Comparison of ENCODE assay signal across 18 cellular contexts in genomic region chr13:85013006-85013405, GRCh38.
"Had no signal": no experiment of that assay in that cellular context is flagged by ENCODE, and none has a peak within 500 bp of the region (broad histone marks: within the 10 kb centered on the region; RNA-seq: fewer than 3 reads in every experiment).

No MANE protein-coding gene starts in this region.

- H3K27ac ChIP-seq: colonic mucosa, esophagus muscularis mucosa, gastroesophageal sphincter, neutrophil, spleen had no signal

- H3K4me1 ChIP-seq: colonic mucosa, esophagus muscularis mucosa, gastroesophageal sphincter, spleen had no signal

- H3K36me3 Mint-ChIP-seq: naive thymus-derived CD8-positive, alpha-beta T cell; stimulated activated naive B cell treated with anti-CD40 and anti-IgM and Interleukin-4, amounts not matched to agents 10 μg/mL and 1 μg/mL and 100 μg/mL, for 72 hours had no signal

- DNase-seq: colonic mucosa; dermis blood vessel endothelial cell; glutamatergic neuron; islet precursor cell; mucosa of descending colon; naive thymus-derived CD8-positive, alpha-beta T cell; posterior cingulate gyrus; spleen; stimulated activated CD4-positive, alpha-beta T cell treated with anti-CD3 and anti-CD28 coated beads, Interleukin-15, amount 100 ng/mL, for 24 hours; stimulated activated CD4-positive, alpha-beta T cell treated with anti-CD3 and anti-CD28 coated beads, Interleukin-1b, Interleukin-23, amount 100 ng/mL, for 48 hours; stimulated activated CD4-positive, alpha-beta T cell treated with anti-CD3 and anti-CD28 coated beads, Interleukin-4, amount 100 ng/mL, for 24 hours; stimulated activated naive B cell treated with anti-CD40 and anti-IgM and Interleukin-4, amounts not matched to agents 10 μg/mL and 1 μg/mL and 100 μg/mL, for 72 hours; trophoblast cell had no signal

- H3K27me3 ChIP-seq: colonic mucosa, esophagus muscularis mucosa, gastroesophageal sphincter, neutrophil, spleen had no signal

- H3K36me3 ChIP-seq: colonic mucosa, esophagus muscularis mucosa, gastroesophageal sphincter, neutrophil, spleen had no signal

- H3K4me1 Mint-ChIP-seq: naive thymus-derived CD8-positive, alpha-beta T cell; stimulated activated naive B cell treated with anti-CD40 and anti-IgM and Interleukin-4, amounts not matched to agents 10 μg/mL and 1 μg/mL and 100 μg/mL, for 72 hours had no signal

- H3K4me3 ChIP-seq: colonic mucosa, esophagus muscularis mucosa, gastroesophageal sphincter, mucosa of descending colon, spleen had no signal

- H3K9me3 ChIP-seq: colonic mucosa, esophagus muscularis mucosa, gastroesophageal sphincter, mucosa of descending colon, neutrophil had no signal

- H3K27me3 Mint-ChIP-seq: naive thymus-derived CD8-positive, alpha-beta T cell; stimulated activated naive B cell treated with anti-CD40 and anti-IgM and Interleukin-4, amounts not matched to agents 10 μg/mL and 1 μg/mL and 100 μg/mL, for 72 hours had no signal

- H3K4me3 Mint-ChIP-seq: naive thymus-derived CD8-positive, alpha-beta T cell; stimulated activated naive B cell treated with anti-CD40 and anti-IgM and Interleukin-4, amounts not matched to agents 10 μg/mL and 1 μg/mL and 100 μg/mL, for 72 hours had no signal

- H3K27ac Mint-ChIP-seq: naive thymus-derived CD8-positive, alpha-beta T cell; stimulated activated naive B cell treated with anti-CD40 and anti-IgM and Interleukin-4, amounts not matched to agents 10 μg/mL and 1 μg/mL and 100 μg/mL, for 72 hours had no signal

- ATAC-seq: gastroesophageal sphincter; left lobe of liver; mucosa of descending colon; naive thymus-derived CD8-positive, alpha-beta T cell; sciatic nerve; stimulated activated naive B cell treated with anti-CD40 and anti-IgM and Interleukin-4, amounts not matched to agents 10 μg/mL and 1 μg/mL and 100 μg/mL, for 72 hours had no signal
